17 cellular contexts compared by ENCODE assay signal in genomic region chr5:57432876-57433275, GRCh38. TPM values are rescaled to one million over a fixed set of nuclear protein-coding genes. Genes with fewer than 3 reads are reported as not detected.
DNase-seq lines count a peak whose midpoint lies in the region; ATAC-seq and TF ChIP-seq lines count a peak whose summit lies in the region.
"Had no signal": no experiment of that assay in that cellular context is flagged by ENCODE, and none has a peak within 500 bp of the region (broad histone marks: within the 10 kb centered on the region; RNA-seq: fewer than 3 reads in every experiment).

No MANE protein-coding gene starts in this region.

- ATAC-seq in stimulated activated memory B cell treated with anti-CD40 and anti-IgM and Interleukin-4, amounts not matched to agents 10 μg/mL and 1 μg/mL and 100 μg/mL, for 72 hours: no peak
- no peak for ATAC-seq in GM21390 (IDR thresholded peaks at IDR 0.05; ENCODE audit: unreplicated experiment)

- no peak overlapping the region for H3K4me3 Mint-ChIP-seq in stimulated activated memory B cell treated with anti-CD40 and anti-IgM and Interleukin-4, amounts not matched to agents 10 μg/mL and 1 μg/mL and 100 μg/mL, for 72 hours
- H3K4me3 Mint-ChIP-seq: activated B cell treated with CpG ODN at 0.5 μM for 24 hours had no signal

- peak overlapping the region; percentile 7 for H2AFZ ChIP-seq in smooth muscle cell (ENCODE audit: low read depth)

- no peaks in the 10 kb centered on the region for H4K20me1 ChIP-seq in smooth muscle cell (ENCODE audit: low read depth)

- H3K27ac Mint-ChIP-seq in stimulated activated memory B cell treated with anti-CD40 and anti-IgM and Interleukin-4, amounts not matched to agents 10 μg/mL and 1 μg/mL and 100 μg/mL, for 72 hours: no peak overlapping the region
- H3K27ac Mint-ChIP-seq: activated B cell treated with CpG ODN at 0.5 μM for 24 hours had no signal

- H3K4me3 ChIP-seq in epithelial cell of esophagus (ENCODE audit: low read length) (no peak overlapping the region), smooth muscle cell (no peak overlapping the region)
- H3K4me3 ChIP-seq: suprapubic skin had no signal

- peak; percentile 54 for TF ChIP-seq CTCF in epithelial cell of esophagus (IDR thresholded peaks at IDR 0.05; ENCODE audit: insufficient read depth, low read depth, low read length, missing control alignments)
- no peak for TF ChIP-seq CTCF in smooth muscle cell (IDR thresholded peaks at IDR 0.05; ENCODE audit: borderline replicate concordance, insufficient read depth, poor library complexity, severe bottlenecking)

- H3K9ac ChIP-seq in smooth muscle cell (ENCODE audit: low read depth): no peak overlapping the region

- H3K9me3 Mint-ChIP-seq in stimulated activated memory B cell treated with anti-CD40 and anti-IgM and Interleukin-4, amounts not matched to agents 10 μg/mL and 1 μg/mL and 100 μg/mL, for 72 hours: no peaks in the 10 kb centered on the region
- H3K9me3 Mint-ChIP-seq: activated B cell treated with CpG ODN at 0.5 μM for 24 hours had no signal

- no peak overlapping the region for H3K4me2 ChIP-seq in smooth muscle cell

- H3K36me3 Mint-ChIP-seq in stimulated activated memory B cell treated with anti-CD40 and anti-IgM and Interleukin-4, amounts not matched to agents 10 μg/mL and 1 μg/mL and 100 μg/mL, for 72 hours: no peaks in the 10 kb centered on the region

- no peaks in the 10 kb centered on the region for H3K27me3 ChIP-seq in smooth muscle cell (ENCODE audit: low read depth)
- H3K27me3 ChIP-seq: suprapubic skin had no signal

- H3K79me2 ChIP-seq in smooth muscle cell (ENCODE audit: low read depth): no peaks in the 10 kb centered on the region

- no peaks in the 10 kb centered on the region for H3K4me1 ChIP-seq in smooth muscle cell (ENCODE audit: low read depth)
- H3K4me1 ChIP-seq: suprapubic skin had no signal

- 96% methylated on average over 2 of the region's 2 CpGs for WGBS in smooth muscle cell (ENCODE audit: low lambda C conversion rate)

- DNase-seq in DMS 273 (lab: John Stamatoyannopoulos, UW; ENCODE audit: unreplicated experiment): peak; percentile 18
- no peak for DNase-seq in DMS 273 treated with DMSO at 0.1 percent for 48 hours (lab: John Stamatoyannopoulos, UW)
- peak; percentile 57 for DNase-seq in RKO (ENCODE audit: low spot score)
- peak; percentile 51 for DNase-seq in epithelial cell of esophagus (ENCODE audit: low read depth)
- no peak for DNase-seq in smooth muscle cell (lab: John Stamatoyannopoulos, UW; ENCODE audit: unreplicated experiment)
- DNase-seq in activated T-cell treated with anti-CD3 and anti-CD28 coated beads, Interleukin-2, amount 50 U/mL, for 48 hours: no peak
- DNase-seq: 8988T, activated B cell treated with CpG ODN at 0.5 μM for 24 hours, aorta, DMS153, MV-4-11, NCI-H510A, SHP77 treated with DMSO at 0.1 percent for 48 hours had no signal

- H3K27me3 Mint-ChIP-seq in stimulated activated memory B cell treated with anti-CD40 and anti-IgM and Interleukin-4, amounts not matched to agents 10 μg/mL and 1 μg/mL and 100 μg/mL, for 72 hours: peaks cover 20% of the 10 kb centered on the region

- no peaks in the 10 kb centered on the region for H3K4me1 Mint-ChIP-seq in stimulated activated memory B cell treated with anti-CD40 and anti-IgM and Interleukin-4, amounts not matched to agents 10 μg/mL and 1 μg/mL and 100 μg/mL, for 72 hours
- H3K4me1 Mint-ChIP-seq: activated B cell treated with CpG ODN at 0.5 μM for 24 hours had no signal

- H3K36me3 ChIP-seq in smooth muscle cell (ENCODE audit: low read depth): no peaks in the 10 kb centered on the region
- H3K36me3 ChIP-seq: suprapubic skin had no signal

- H3K9me3 ChIP-seq in smooth muscle cell (replicated peaks; ENCODE audit: low read depth): no peaks in the 10 kb centered on the region
- H3K9me3 ChIP-seq: suprapubic skin had no signal

- peak overlapping the region; percentile 4 for H3K27ac ChIP-seq in smooth muscle cell (ENCODE audit: low read depth)
- H3K27ac ChIP-seq: suprapubic skin had no signal

- H3F3A ChIP-seq in smooth muscle cell (ENCODE audit: low read depth): no peaks in the 10 kb centered on the region

RNA-seq across cellular contexts. Expression of gene ACTBL2, which starts 49.7 kb away (rescaled TPM):
- 3.6 and 6.9 TPM in 2 replicates for total RNA-seq in smooth muscle cell
- polyA plus RNA-seq in smooth muscle cell: 1.3 and 3.2 TPM in 2 replicates
- total RNA-seq: activated B cell treated with CpG ODN at 0.5 μM for 24 hours, aorta, myocyte had no signal
- polyA plus RNA-seq: aorta had no signal

Comparison
In these comparisons a context has a peak if more than half of its experiments do, and no peak if none do; other contexts are left out.
1. DNase-seq: peak in DMS 273 (single experiment), RKO (single experiment) and epithelial cell of esophagus (single experiment); none in DMS 273 treated with DMSO at 0.1 percent for 48 hours (single experiment), smooth muscle cell (single experiment) and activated T-cell treated with anti-CD3 and anti-CD28 coated beads, Interleukin-2, amount 50 U/mL, for 48 hours (0 of 2).